Comparison of ENCODE assay signal across 2 cellular contexts in genomic region chr3:138054057-138054456, GRCh38.
TF ChIP-seq lines count a peak whose summit lies in the region.

No MANE protein-coding gene starts in this region.

TF ChIP-seq in HepG2, 621 proteins besides CTCF, POLR2A, EP300 and RAD21:
- TF ChIP-seq MAFK (conservative IDR thresholded peaks at IDR 0.05 in 1 of 2, IDR thresholded peaks at IDR 0.05 in 1 of 2; ENCODE audit: low read length in 2 of 2) (peak; percentile 93 to 98), FOXC1 (CRISPR knock-in tag; IDR thresholded peaks at IDR 0.05; ENCODE audit: borderline replicate concordance) (no peak), MAFF (IDR thresholded peaks at IDR 0.05; ENCODE audit: low read depth, low read length) (peak; percentile 97)
TF ChIP-seq in HepG2: peak in this region for 2.

TF ChIP-seq in K562, 482 proteins besides CTCF, POLR2A, EP300 and RAD21:
- TF ChIP-seq ELK1 (CRISPR knock-in tag; IDR thresholded peaks at IDR 0.05), result no peak
- TF ChIP-seq ZNF316 (IDR thresholded peaks at IDR 0.05), result peak; percentile 75
- no peak for TF ChIP-seq ZNF398 (CRISPR knock-in tag; IDR thresholded peaks at IDR 0.05)
- TF ChIP-seq PHF21A (IDR thresholded peaks at IDR 0.05; ENCODE audit: borderline replicate concordance, low read depth), result no peak
- TF ChIP-seq ZNF395 (CRISPR knock-in tag; IDR thresholded peaks at IDR 0.05), result no peak
- no peak for TF ChIP-seq SPI1 (IDR thresholded peaks at IDR 0.05; ENCODE audit: borderline replicate concordance, low read depth, low read length)
- no peak for TF ChIP-seq SMARCE1 (IDR thresholded peaks at IDR 0.05)
- no peak for TF ChIP-seq LEF1 (IDR thresholded peaks at IDR 0.05)
- TF ChIP-seq TGIF2 (CRISPR knock-in tag; IDR thresholded peaks at IDR 0.05), result no peak
- TF ChIP-seq TSHZ1 (CRISPR knock-in tag; IDR thresholded peaks at IDR 0.05), result no peak
- no peak for TF ChIP-seq U2AF2 (optimal IDR thresholded peaks at IDR 0.05; ENCODE audit: low read depth, low read length)
- TF ChIP-seq MAFK (IDR thresholded peaks at IDR 0.05; ENCODE audit: low read length), result peak; percentile 88
- TF ChIP-seq ARID4B (CRISPR knock-in tag; IDR thresholded peaks at IDR 0.05), result no peak
- no peak for TF ChIP-seq RERE (CRISPR knock-in tag; IDR thresholded peaks at IDR 0.05; ENCODE audit: borderline replicate concordance)
- TF ChIP-seq THRB (CRISPR knock-in tag; conservative IDR thresholded peaks at IDR 0.05), result no peak
- TF ChIP-seq C11orf30 (IDR thresholded peaks at IDR 0.05; ENCODE audit: low read depth), result peak; percentile 47; the same call in 1 of the 2 replicates
- no peak for TF ChIP-seq ZNF140 (CRISPR knock-in tag; IDR thresholded peaks at IDR 0.05)
- peak; percentile 72 for TF ChIP-seq MAFG (tag; conservative IDR thresholded peaks at IDR 0.05)
- no peak for TF ChIP-seq RNF219 (CRISPR knock-in tag; IDR thresholded peaks at IDR 0.05)
- peak; percentile 86 for TF ChIP-seq MAFF (IDR thresholded peaks at IDR 0.05; ENCODE audit: low read length)
